ENCODE assay signal across 15 cellular contexts in the genomic region with DNA sequence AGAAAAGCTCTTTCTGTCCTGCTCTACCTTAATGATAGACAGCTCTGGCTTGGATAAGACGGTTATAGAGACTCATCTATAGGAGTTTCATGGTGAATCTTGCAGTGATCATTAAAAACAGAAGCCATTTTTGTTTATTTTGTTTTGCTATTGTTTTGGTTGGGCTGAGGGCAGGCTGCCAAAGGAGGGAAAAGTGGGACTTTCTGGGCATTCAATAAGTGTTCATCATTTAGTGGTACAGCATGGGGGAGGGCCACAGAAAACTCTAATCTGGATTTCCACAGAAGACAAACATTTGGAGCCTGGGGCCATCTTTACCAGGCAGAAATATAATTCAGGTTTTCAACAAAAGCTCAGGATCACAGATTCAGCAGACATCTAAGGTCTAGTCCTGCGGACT.
"Had no signal": no experiment of that assay in that cellular context is flagged by ENCODE, and none has a peak within 500 bp of the region (broad histone marks: within the 10 kb centered on the region; RNA-seq: fewer than 3 reads in every experiment).

No MANE protein-coding gene starts in this region.

- H3K4me3 ChIP-seq: colonic mucosa, tibial nerve, vagina had no signal

- H3K27ac ChIP-seq: colonic mucosa, tibial nerve, vagina, WERI-Rb-1 had no signal

- H3K36me3 ChIP-seq: colonic mucosa, tibial nerve, vagina, WERI-Rb-1 had no signal

- H3K4me1 ChIP-seq: colonic mucosa, tibial nerve, vagina had no signal

- H3K9me3 ChIP-seq: colonic mucosa, tibial nerve, vagina had no signal

- H3K27me3 ChIP-seq: colonic mucosa, tibial nerve, vagina had no signal

- DNase-seq: activated CD4-positive, alpha-beta memory T cell treated with anti-CD3 and anti-CD28 coated beads for 36 hours; activated effector memory CD4-positive, alpha-beta T cell treated with Interleukin-2 at 50 U/mL for 16 hours; activated naive CD4-positive, alpha-beta T cell treated with anti-CD3 and anti-CD28 coated beads, Interleukin-2, amount 50 U/mL, for 16 hours; activated T-cell treated with anti-CD3 and anti-CD28 coated beads, Interleukin-2, amount 50 U/mL, for 4 hours; central memory CD4-positive, alpha-beta T cell; colonic mucosa; hippocampal formation; occipital lobe; stimulated activated CD4-positive, alpha-beta T cell treated with anti-CD3 and anti-CD28 coated beads, Interleukin-15, amount 100 ng/mL, for 24 hours; stimulated activated CD4-positive, alpha-beta T cell treated with anti-CD3 and anti-CD28 coated beads, Interleukin-4, amount 100 ng/mL, for 1 hour; stimulated activated naive CD4-positive, alpha-beta T cell treated with Interleukin-2 at 50 U/mL for 16 hours; substantia nigra; WERI-Rb-1 had no signal
